1 cellular context compared by ENCODE assay signal in the genomic region with DNA sequence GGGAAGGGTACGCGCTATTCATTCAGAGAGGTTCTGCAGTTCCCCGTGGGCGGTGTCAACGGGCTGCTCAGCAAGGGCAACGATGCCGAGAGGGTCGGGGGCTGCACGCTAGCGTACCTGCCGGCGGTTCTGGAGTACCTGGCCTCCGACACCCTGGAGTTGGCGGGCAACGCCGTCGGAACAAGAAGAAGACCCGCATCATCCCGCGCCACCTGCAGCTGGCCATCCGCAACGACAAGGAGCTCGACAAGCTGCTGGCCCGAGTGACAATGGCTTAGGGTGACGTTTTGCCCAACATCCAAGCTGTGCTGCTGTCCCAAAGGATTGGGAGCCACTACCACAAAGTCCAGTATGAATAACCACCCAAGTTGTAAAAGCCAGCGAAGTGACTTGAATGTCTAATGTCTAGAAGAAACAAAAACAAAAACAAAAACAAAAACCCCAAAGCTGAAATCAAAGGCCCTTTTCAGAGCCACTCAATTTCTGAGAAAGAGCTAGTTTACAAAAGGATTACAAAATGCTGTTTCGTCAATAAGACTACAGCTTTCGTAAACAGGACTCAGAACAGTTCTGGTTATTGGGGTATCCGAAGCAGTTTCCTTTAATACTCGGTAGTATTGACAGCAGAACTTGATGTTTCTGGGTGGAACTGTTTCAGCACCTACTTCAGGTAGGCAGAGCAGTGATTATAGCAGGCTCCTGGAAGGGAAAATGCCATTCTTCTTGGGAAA.
TF ChIP-seq lines count a peak whose summit lies in the region.

No MANE protein-coding gene starts in this region.

TF ChIP-seq in WTC11, 78 proteins besides CTCF, POLR2A, EP300 and RAD21 (continued from another document):
- TF ChIP-seq, protein P1, sequence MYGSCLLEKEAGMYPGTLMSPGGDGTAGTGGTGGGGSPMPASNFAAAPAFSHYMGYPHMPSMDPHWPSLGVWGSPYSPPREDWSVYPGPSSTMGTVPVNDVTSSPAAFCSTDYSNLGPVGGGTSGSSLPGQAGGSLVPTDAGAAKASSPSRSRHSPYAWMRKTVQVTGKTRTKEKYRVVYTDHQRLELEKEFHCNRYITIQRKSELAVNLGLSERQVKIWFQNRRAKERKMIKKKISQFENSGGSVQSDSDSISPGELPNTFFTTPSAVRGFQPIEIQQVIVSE (CRISPR knock-in tag; IDR thresholded peaks at IDR 0.05; ENCODE audit: borderline replicate concordance) = no peak
- TF ChIP-seq, protein P2, sequence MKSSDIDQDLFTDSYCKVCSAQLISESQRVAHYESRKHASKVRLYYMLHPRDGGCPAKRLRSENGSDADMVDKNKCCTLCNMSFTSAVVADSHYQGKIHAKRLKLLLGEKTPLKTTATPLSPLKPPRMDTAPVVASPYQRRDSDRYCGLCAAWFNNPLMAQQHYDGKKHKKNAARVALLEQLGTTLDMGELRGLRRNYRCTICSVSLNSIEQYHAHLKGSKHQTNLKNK (CRISPR knock-in tag; IDR thresholded peaks at IDR 0.05) = no peak
- TF ChIP-seq, protein P3, sequence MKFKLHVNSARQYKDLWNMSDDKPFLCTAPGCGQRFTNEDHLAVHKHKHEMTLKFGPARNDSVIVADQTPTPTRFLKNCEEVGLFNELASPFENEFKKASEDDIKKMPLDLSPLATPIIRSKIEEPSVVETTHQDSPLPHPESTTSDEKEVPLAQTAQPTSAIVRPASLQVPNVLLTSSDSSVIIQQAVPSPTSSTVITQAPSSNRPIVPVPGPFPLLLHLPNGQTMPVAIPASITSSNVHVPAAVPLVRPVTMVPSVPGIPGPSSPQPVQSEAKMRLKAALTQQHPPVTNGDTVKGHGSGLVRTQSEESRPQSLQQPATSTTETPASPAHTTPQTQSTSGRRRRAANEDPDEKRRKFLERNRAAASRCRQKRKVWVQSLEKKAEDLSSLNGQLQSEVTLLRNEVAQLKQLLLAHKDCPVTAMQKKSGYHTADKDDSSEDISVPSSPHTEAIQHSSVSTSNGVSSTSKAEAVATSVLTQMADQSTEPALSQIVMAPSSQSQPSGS (CRISPR knock-in tag; IDR thresholded peaks at IDR 0.05; ENCODE audit: borderline replicate concordance, low read depth) = no peak
